Comparison of ENCODE assay signal across 1 cellular context in the genomic region with DNA sequence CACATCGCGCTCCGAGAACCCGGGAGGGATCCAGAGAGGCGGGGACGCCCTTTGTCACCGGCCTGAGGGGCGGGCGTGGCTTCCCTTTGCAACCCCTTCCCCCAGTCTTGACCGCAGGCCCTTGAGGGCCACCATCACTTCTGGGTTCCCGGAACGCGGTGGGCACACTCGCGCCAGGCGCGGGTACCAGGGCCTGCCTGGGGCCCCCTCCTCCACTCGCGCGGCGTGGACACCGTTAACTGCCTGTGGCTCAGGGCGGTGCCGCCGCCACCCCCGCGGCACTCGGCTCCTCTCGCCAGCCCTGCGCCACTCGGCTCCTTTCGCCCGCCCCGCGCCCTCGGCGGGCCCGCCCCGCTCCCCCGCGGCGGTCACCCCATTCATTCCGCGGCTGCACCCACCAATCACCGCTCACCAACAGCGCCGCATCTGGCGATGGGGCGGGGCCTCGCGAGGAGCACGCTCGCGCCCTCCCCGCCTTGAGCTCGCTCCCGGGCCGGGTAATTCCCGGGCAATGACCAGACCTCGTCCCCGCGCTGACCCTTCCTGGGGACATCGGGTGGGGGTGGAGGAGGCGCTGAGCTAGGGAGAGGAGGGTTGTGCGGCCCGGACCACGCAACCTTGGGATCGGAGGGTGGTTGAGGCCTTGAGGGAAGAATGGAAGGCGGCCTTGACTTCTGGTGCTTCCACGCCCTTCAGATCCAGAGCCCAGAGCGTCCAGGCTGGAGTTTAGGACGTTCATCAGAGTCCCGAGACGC.
TF ChIP-seq lines count a peak whose summit lies in the region.

No MANE protein-coding gene starts in this region.

TF ChIP-seq in HEK293, 187 proteins besides CTCF, POLR2A, EP300 and RAD21 (continued from another document and continues in another):
- TF ChIP-seq, protein P1, sequence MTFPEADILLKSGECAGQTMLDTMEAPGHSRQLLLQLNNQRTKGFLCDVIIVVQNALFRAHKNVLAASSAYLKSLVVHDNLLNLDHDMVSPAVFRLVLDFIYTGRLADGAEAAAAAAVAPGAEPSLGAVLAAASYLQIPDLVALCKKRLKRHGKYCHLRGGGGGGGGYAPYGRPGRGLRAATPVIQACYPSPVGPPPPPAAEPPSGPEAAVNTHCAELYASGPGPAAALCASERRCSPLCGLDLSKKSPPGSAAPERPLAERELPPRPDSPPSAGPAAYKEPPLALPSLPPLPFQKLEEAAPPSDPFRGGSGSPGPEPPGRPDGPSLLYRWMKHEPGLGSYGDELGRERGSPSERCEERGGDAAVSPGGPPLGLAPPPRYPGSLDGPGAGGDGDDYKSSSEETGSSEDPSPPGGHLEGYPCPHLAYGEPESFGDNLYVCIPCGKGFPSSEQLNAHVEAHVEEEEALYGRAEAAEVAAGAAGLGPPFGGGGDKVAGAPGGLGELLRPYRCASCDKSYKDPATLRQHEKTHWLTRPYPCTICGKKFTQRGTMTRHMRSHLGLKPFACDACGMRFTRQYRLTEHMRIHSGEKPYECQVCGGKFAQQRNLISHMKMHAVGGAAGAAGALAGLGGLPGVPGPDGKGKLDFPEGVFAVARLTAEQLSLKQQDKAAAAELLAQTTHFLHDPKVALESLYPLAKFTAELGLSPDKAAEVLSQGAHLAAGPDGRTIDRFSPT (tag by site-specific recombination; IDR thresholded peaks at IDR 0.05), result peak; percentile 88
- TF ChIP-seq ZNF19 (tag by site-specific recombination; IDR thresholded peaks at IDR 0.05; ENCODE audit: low read depth), result no peak
- TF ChIP-seq ZNF830 (tag by site-specific recombination; IDR thresholded peaks at IDR 0.05; ENCODE audit: low read depth), result no peak
- peak; percentile 89 for TF ChIP-seq ZNF600 (tag by site-specific recombination; IDR thresholded peaks at IDR 0.05)
- no peak for TF ChIP-seq ZNF555 (tag by site-specific recombination; conservative IDR thresholded peaks at IDR 0.05)
- no peak for TF ChIP-seq ZNF23 (tag by site-specific recombination; IDR thresholded peaks at IDR 0.05; ENCODE audit: borderline replicate concordance)
- TF ChIP-seq SP3 (tag by site-specific recombination; IDR thresholded peaks at IDR 0.05), result peak; percentile 89
- TF ChIP-seq ZNF433 (tag by site-specific recombination; IDR thresholded peaks at IDR 0.05; ENCODE audit: low read depth), result no peak
- TF ChIP-seq BCL11A (tag by site-specific recombination; IDR thresholded peaks at IDR 0.05; ENCODE audit: low read depth), result no peak
- TF ChIP-seq ZBTB21 (tag by site-specific recombination; IDR thresholded peaks at IDR 0.05), result no peak
- TF ChIP-seq ZNF777 (tag by site-specific recombination; IDR thresholded peaks at IDR 0.05; ENCODE audit: borderline replicate concordance), result peak; percentile 53; the same call in 1 of the 2 replicates
- TF ChIP-seq ZNF670 (tag by site-specific recombination; IDR thresholded peaks at IDR 0.05; ENCODE audit: low read depth), result no peak
- TF ChIP-seq ZNF629 (tag by site-specific recombination; IDR thresholded peaks at IDR 0.05), result peak; percentile 54; the same call in 1 of the 2 replicates
- TF ChIP-seq KLF9 (tag by site-specific recombination; IDR thresholded peaks at IDR 0.05; ENCODE audit: low read depth), result peak; percentile 67
- TF ChIP-seq ZFP69B (tag by site-specific recombination; IDR thresholded peaks at IDR 0.05), result peak; percentile 41; the same call in 1 of the 2 replicates
- TF ChIP-seq, protein P2, sequence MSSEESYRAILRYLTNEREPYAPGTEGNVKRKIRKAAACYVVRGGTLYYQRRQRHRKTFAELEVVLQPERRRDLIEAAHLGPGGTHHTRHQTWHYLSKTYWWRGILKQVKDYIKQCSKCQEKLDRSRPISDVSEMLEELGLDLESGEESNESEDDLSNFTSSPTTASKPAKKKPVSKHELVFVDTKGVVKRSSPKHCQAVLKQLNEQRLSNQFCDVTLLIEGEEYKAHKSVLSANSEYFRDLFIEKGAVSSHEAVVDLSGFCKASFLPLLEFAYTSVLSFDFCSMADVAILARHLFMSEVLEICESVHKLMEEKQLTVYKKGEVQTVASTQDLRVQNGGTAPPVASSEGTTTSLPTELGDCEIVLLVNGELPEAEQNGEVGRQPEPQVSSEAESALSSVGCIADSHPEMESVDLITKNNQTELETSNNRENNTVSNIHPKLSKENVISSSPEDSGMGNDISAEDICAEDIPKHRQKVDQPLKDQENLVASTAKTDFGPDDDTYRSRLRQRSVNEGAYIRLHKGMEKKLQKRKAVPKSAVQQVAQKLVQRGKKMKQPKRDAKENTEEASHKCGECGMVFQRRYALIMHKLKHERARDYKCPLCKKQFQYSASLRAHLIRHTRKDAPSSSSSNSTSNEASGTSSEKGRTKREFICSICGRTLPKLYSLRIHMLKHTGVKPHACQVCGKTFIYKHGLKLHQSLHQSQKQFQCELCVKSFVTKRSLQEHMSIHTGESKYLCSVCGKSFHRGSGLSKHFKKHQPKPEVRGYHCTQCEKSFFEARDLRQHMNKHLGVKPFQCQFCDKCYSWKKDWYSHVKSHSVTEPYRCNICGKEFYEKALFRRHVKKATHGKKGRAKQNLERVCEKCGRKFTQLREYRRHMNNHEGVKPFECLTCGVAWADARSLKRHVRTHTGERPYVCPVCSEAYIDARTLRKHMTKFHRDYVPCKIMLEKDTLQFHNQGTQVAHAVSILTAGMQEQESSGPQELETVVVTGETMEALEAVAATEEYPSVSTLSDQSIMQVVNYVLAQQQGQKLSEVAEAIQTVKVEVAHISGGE (tag by site-specific recombination; conservative IDR thresholded peaks at IDR 0.05; ENCODE audit: low read depth), result 0 out of 2 replicates have a peak, but pooled peaks have one; percentile 13
- TF ChIP-seq ZNF626 (tag by site-specific recombination; IDR thresholded peaks at IDR 0.05), result no peak
- no peak for TF ChIP-seq ZNF654 (tag by site-specific recombination; IDR thresholded peaks at IDR 0.05; ENCODE audit: low read depth)
- TF ChIP-seq ZNF324 (tag by site-specific recombination; IDR thresholded peaks at IDR 0.05), result no peak
- TF ChIP-seq REPIN1 (tag by site-specific recombination; IDR thresholded peaks at IDR 0.05; ENCODE audit: low read depth), result no peak
- TF ChIP-seq GFI1B (tag by site-specific recombination; IDR thresholded peaks at IDR 0.05), result no peak
- no peak for TF ChIP-seq ZNF266 (tag by site-specific recombination; IDR thresholded peaks at IDR 0.05; ENCODE audit: low read depth)
- no peak for TF ChIP-seq ZNF184 (tag by site-specific recombination; IDR thresholded peaks at IDR 0.05)
- peak; percentile 52; the same call in 1 of the 2 replicates for TF ChIP-seq BCL11B (tag by site-specific recombination; IDR thresholded peaks at IDR 0.05; ENCODE audit: low read depth)
- TF ChIP-seq, protein P3, sequence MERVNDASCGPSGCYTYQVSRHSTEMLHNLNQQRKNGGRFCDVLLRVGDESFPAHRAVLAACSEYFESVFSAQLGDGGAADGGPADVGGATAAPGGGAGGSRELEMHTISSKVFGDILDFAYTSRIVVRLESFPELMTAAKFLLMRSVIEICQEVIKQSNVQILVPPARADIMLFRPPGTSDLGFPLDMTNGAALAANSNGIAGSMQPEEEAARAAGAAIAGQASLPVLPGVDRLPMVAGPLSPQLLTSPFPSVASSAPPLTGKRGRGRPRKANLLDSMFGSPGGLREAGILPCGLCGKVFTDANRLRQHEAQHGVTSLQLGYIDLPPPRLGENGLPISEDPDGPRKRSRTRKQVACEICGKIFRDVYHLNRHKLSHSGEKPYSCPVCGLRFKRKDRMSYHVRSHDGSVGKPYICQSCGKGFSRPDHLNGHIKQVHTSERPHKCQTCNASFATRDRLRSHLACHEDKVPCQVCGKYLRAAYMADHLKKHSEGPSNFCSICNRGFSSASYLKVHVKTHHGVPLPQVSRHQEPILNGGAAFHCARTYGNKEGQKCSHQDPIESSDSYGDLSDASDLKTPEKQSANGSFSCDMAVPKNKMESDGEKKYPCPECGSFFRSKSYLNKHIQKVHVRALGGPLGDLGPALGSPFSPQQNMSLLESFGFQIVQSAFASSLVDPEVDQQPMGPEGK (tag by site-specific recombination; IDR thresholded peaks at IDR 0.05), result peak; percentile 89
- TF ChIP-seq, protein P4, sequence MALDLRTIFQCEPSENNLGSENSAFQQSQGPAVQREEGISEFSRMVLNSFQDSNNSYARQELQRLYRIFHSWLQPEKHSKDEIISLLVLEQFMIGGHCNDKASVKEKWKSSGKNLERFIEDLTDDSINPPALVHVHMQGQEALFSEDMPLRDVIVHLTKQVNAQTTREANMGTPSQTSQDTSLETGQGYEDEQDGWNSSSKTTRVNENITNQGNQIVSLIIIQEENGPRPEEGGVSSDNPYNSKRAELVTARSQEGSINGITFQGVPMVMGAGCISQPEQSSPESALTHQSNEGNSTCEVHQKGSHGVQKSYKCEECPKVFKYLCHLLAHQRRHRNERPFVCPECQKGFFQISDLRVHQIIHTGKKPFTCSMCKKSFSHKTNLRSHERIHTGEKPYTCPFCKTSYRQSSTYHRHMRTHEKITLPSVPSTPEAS (tag by site-specific recombination; IDR thresholded peaks at IDR 0.05), result 0 out of 2 replicates have a peak, but pooled peaks have one; percentile 8
- TF ChIP-seq, protein P5, sequence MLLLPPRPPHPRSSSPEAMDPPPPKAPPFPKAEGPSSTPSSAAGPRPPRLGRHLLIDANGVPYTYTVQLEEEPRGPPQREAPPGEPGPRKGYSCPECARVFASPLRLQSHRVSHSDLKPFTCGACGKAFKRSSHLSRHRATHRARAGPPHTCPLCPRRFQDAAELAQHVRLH (tag by site-specific recombination; IDR thresholded peaks at IDR 0.05), result no peak; the same call in 1 of the 2 replicates
- TF ChIP-seq ZNF24 (tag by site-specific recombination; IDR thresholded peaks at IDR 0.05), result 0 out of 2 replicates have a peak, but pooled peaks have one; percentile 33
- no peak for TF ChIP-seq SCRT1 (tag by site-specific recombination; IDR thresholded peaks at IDR 0.05; ENCODE audit: borderline replicate concordance)
- TF ChIP-seq ZNF211 (tag by site-specific recombination; IDR thresholded peaks at IDR 0.05; ENCODE audit: low read depth), result no peak
- no peak for TF ChIP-seq ZNF214 (tag by site-specific recombination; IDR thresholded peaks at IDR 0.05; ENCODE audit: borderline replicate concordance)
- TF ChIP-seq GLIS2 (tag by site-specific recombination; IDR thresholded peaks at IDR 0.05), result peak; percentile 92
- TF ChIP-seq, protein P6, sequence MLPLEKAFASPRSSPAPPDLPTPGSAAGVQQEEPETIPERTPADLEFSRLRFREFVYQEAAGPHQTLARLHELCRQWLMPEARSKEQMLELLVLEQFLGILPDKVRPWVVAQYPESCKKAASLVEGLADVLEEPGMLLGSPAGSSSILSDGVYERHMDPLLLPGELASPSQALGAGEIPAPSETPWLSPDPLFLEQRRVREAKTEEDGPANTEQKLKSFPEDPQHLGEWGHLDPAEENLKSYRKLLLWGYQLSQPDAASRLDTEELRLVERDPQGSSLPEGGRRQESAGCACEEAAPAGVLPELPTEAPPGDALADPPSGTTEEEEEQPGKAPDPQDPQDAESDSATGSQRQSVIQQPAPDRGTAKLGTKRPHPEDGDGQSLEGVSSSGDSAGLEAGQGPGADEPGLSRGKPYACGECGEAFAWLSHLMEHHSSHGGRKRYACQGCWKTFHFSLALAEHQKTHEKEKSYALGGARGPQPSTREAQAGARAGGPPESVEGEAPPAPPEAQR (tag by site-specific recombination; IDR thresholded peaks at IDR 0.05), result no peak
- no peak for TF ChIP-seq SALL2 (tag by site-specific recombination; IDR thresholded peaks at IDR 0.05; ENCODE audit: borderline replicate concordance)
- TF ChIP-seq GLI2 (tag by site-specific recombination; IDR thresholded peaks at IDR 0.05; ENCODE audit: borderline replicate concordance, low read depth), result no peak
- TF ChIP-seq ZNF146 (tag by site-specific recombination; IDR thresholded peaks at IDR 0.05), result no peak
- no peak for TF ChIP-seq HOXC10 (CRISPR knock-in tag; IDR thresholded peaks at IDR 0.05)
- no peak for TF ChIP-seq ZNF701 (tag by site-specific recombination; IDR thresholded peaks at IDR 0.05)
- TF ChIP-seq HOXD13 (CRISPR knock-in tag; IDR thresholded peaks at IDR 0.05; ENCODE audit: borderline replicate concordance), result no peak
- peak; percentile 90 for TF ChIP-seq ZNF501 (tag by site-specific recombination; IDR thresholded peaks at IDR 0.05)
- no peak for TF ChIP-seq ZFP41 (tag by site-specific recombination; IDR thresholded peaks at IDR 0.05; ENCODE audit: borderline replicate concordance)
- TF ChIP-seq GLI4 (tag by site-specific recombination; IDR thresholded peaks at IDR 0.05), result peak; percentile 87
- TF ChIP-seq, protein P7, sequence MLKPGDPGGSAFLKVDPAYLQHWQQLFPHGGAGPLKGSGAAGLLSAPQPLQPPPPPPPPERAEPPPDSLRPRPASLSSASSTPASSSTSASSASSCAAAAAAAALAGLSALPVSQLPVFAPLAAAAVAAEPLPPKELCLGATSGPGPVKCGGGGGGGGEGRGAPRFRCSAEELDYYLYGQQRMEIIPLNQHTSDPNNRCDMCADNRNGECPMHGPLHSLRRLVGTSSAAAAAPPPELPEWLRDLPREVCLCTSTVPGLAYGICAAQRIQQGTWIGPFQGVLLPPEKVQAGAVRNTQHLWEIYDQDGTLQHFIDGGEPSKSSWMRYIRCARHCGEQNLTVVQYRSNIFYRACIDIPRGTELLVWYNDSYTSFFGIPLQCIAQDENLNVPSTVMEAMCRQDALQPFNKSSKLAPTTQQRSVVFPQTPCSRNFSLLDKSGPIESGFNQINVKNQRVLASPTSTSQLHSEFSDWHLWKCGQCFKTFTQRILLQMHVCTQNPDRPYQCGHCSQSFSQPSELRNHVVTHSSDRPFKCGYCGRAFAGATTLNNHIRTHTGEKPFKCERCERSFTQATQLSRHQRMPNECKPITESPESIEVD (tag by site-specific recombination; IDR thresholded peaks at IDR 0.05), result no peak
- no peak for TF ChIP-seq ZNF677 (tag by site-specific recombination; IDR thresholded peaks at IDR 0.05)
- peak; percentile 75 for TF ChIP-seq KLF16 (tag by site-specific recombination; IDR thresholded peaks at IDR 0.05)
- no peak for TF ChIP-seq ZNF221 (tag by site-specific recombination; IDR thresholded peaks at IDR 0.05; ENCODE audit: borderline replicate concordance)
- TF ChIP-seq ZNF366 (tag by site-specific recombination; conservative IDR thresholded peaks at IDR 0.05), result no peak
- no peak for TF ChIP-seq MEIS1 (CRISPR knock-in tag; IDR thresholded peaks at IDR 0.05; ENCODE audit: borderline replicate concordance)
- peak; percentile 11; the same call in 1 of the 2 replicates for TF ChIP-seq ZNF561 (tag by site-specific recombination; IDR thresholded peaks at IDR 0.05; ENCODE audit: borderline replicate concordance)
- TF ChIP-seq ZNF658 (tag by site-specific recombination; IDR thresholded peaks at IDR 0.05), result no peak
- TF ChIP-seq ZNF585B (tag by site-specific recombination; IDR thresholded peaks at IDR 0.05), result no peak
- TF ChIP-seq ZNF174 (tag by site-specific recombination; IDR thresholded peaks at IDR 0.05), result no peak
- TF ChIP-seq, protein P8, sequence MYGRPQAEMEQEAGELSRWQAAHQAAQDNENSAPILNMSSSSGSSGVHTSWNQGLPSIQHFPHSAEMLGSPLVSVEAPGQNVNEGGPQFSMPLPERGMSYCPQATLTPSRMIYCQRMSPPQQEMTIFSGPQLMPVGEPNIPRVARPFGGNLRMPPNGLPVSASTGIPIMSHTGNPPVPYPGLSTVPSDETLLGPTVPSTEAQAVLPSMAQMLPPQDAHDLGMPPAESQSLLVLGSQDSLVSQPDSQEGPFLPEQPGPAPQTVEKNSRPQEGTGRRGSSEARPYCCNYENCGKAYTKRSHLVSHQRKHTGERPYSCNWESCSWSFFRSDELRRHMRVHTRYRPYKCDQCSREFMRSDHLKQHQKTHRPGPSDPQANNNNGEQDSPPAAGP (tag by site-specific recombination; IDR thresholded peaks at IDR 0.05), result peak; percentile 82
- TF ChIP-seq ZSCAN23 (tag by site-specific recombination; IDR thresholded peaks at IDR 0.05), result no peak
- TF ChIP-seq ZNF521 (tag by site-specific recombination; IDR thresholded peaks at IDR 0.05), result no peak
- no peak for TF ChIP-seq ZNF571 (tag by site-specific recombination; IDR thresholded peaks at IDR 0.05)
- TF ChIP-seq ZNF157 (tag by site-specific recombination; IDR thresholded peaks at IDR 0.05), result no peak
